In genomic region chr11:1437500-1437899, GRCh38 we compare ENCODE assay signal across 12 cellular contexts. TPM values are rescaled to one million over a fixed set of nuclear protein-coding genes. Genes with fewer than 3 reads are reported as not detected.
A peak's percentile ranks its signal among the peaks of the same experiment; 100 is the strongest.
DNase-seq lines count a peak whose midpoint lies in the region; ATAC-seq, FAIRE-seq and TF ChIP-seq lines count a peak whose summit lies in the region.
"Had no signal": no experiment of that assay in that cellular context is flagged by ENCODE, and none has a peak within 500 bp of the region (broad histone marks: within the 10 kb centered on the region; RNA-seq: fewer than 3 reads in every experiment).

No MANE protein-coding gene starts in this region.

- no peaks in the 10 kb centered on the region for H3K27me3 ChIP-seq in right atrium auricular region
- H3K27me3 ChIP-seq in astrocyte (ENCODE audit: insufficient read depth, low read length): no peaks in the 10 kb centered on the region
- H3K27me3 ChIP-seq in hepatocyte: no peaks in the 10 kb centered on the region
- peaks cover 42% of the 10 kb centered on the region for H3K27me3 ChIP-seq in upper lobe of right lung

- H3K27ac ChIP-seq in right atrium auricular region: no peak overlapping the region
- H3K27ac ChIP-seq in astrocyte (ENCODE audit: low read depth, low read length): no peak overlapping the region
- peak overlapping the region; percentile 83 for H3K27ac ChIP-seq in hepatocyte
- no peak overlapping the region for H3K27ac ChIP-seq in upper lobe of right lung
- H3K27ac ChIP-seq: esophagus squamous epithelium, neutrophil had no signal

- H3K9me3 Mint-ChIP-seq in astrocyte (ENCODE audit: unreplicated experiment): no peaks in the 10 kb centered on the region
- H3K9me3 Mint-ChIP-seq in activated CD4-positive, alpha-beta T cell treated with anti-CD3 and anti-CD28 coated beads, Interleukin-2, amount 10 ng/mL, durations not matched to agents 7 days and 5 days: no peaks in the 10 kb centered on the region

- H4K20me1 ChIP-seq in astrocyte (ENCODE audit: insufficient read depth, low read length): no peaks in the 10 kb centered on the region
- no peaks in the 10 kb centered on the region for H4K20me1 ChIP-seq in hepatocyte (ENCODE audit: insufficient read depth, poor library complexity, severe bottlenecking)

- H3K4me3 Mint-ChIP-seq in astrocyte (ENCODE audit: unreplicated experiment): no peak overlapping the region
- no peak overlapping the region for H3K4me3 Mint-ChIP-seq in activated CD4-positive, alpha-beta T cell treated with anti-CD3 and anti-CD28 coated beads, Interleukin-2, amount 10 ng/mL, durations not matched to agents 7 days and 5 days

- H3K79me2 ChIP-seq in astrocyte (ENCODE audit: insufficient read depth, low read length) (no peaks in the 10 kb centered on the region), hepatocyte (no peaks in the 10 kb centered on the region)

- peaks cover 2% of the 10 kb centered on the region for H3K4me1 Mint-ChIP-seq in astrocyte (ENCODE audit: low read depth, unreplicated experiment)
- no peaks in the 10 kb centered on the region for H3K4me1 Mint-ChIP-seq in activated CD4-positive, alpha-beta T cell treated with anti-CD3 and anti-CD28 coated beads, Interleukin-2, amount 10 ng/mL, durations not matched to agents 7 days and 5 days

- no peaks in the 10 kb centered on the region for H3K9me3 ChIP-seq in right atrium auricular region
- no peaks in the 10 kb centered on the region for H3K9me3 ChIP-seq in astrocyte (ENCODE audit: insufficient read depth, low read depth, low read length)
- H3K9me3 ChIP-seq in hepatocyte (ENCODE audit: low read depth): no peaks in the 10 kb centered on the region
- no peaks in the 10 kb centered on the region for H3K9me3 ChIP-seq in upper lobe of right lung
- H3K9me3 ChIP-seq: esophagus squamous epithelium, neutrophil had no signal

- no peak overlapping the region for H3K9ac ChIP-seq in astrocyte (ENCODE audit: low read length)

- no peaks in the 10 kb centered on the region for H3K36me3 Mint-ChIP-seq in astrocyte (ENCODE audit: low read depth, unreplicated experiment)
- no peaks in the 10 kb centered on the region for H3K36me3 Mint-ChIP-seq in activated CD4-positive, alpha-beta T cell treated with anti-CD3 and anti-CD28 coated beads, Interleukin-2, amount 10 ng/mL, durations not matched to agents 7 days and 5 days (ENCODE audit: low read depth)

- no peak for TF ChIP-seq CTCF in right atrium auricular region (IDR thresholded peaks at IDR 0.05)
- TF ChIP-seq CTCF in astrocyte (IDR thresholded peaks at IDR 0.05; ENCODE audit: insufficient read depth, low read depth, low read length): no peak
- TF ChIP-seq CTCF in hepatocyte (IDR thresholded peaks at IDR 0.05; ENCODE audit: poor library complexity): no peak
- no peak for TF ChIP-seq CTCF in upper lobe of right lung (IDR thresholded peaks at IDR 0.05)

- H3K4me1 ChIP-seq in right atrium auricular region (peaks cover 0 to 36% of the 10 kb centered on the region in 2 donors), astrocyte (ENCODE audit: insufficient read depth, low read length) (no peaks in the 10 kb centered on the region), hepatocyte (ENCODE audit: insufficient read depth) (peaks cover 29% of the 10 kb centered on the region), upper lobe of right lung (no peaks in the 10 kb centered on the region)

- no peaks in the 10 kb centered on the region for H3K27me3 Mint-ChIP-seq in astrocyte (ENCODE audit: low read depth, unreplicated experiment)
- H3K27me3 Mint-ChIP-seq in activated CD4-positive, alpha-beta T cell treated with anti-CD3 and anti-CD28 coated beads, Interleukin-2, amount 10 ng/mL, durations not matched to agents 7 days and 5 days: no peaks in the 10 kb centered on the region

- no peak overlapping the region for H3K4me3 ChIP-seq in right atrium auricular region
- no peak overlapping the region for H3K4me3 ChIP-seq in astrocyte (ENCODE audit: insufficient read depth, low read depth, low read length)
- no peak overlapping the region for H3K4me3 ChIP-seq in hepatocyte
- no peak overlapping the region for H3K4me3 ChIP-seq in upper lobe of right lung
- H3K4me3 ChIP-seq: esophagus squamous epithelium had no signal

- H3K27ac Mint-ChIP-seq in astrocyte (ENCODE audit: unreplicated experiment): no peak overlapping the region
- H3K27ac Mint-ChIP-seq in activated CD4-positive, alpha-beta T cell treated with anti-CD3 and anti-CD28 coated beads, Interleukin-2, amount 10 ng/mL, durations not matched to agents 7 days and 5 days: no peak overlapping the region

- no peaks in the 10 kb centered on the region for H3K36me3 ChIP-seq in right atrium auricular region
- no peaks in the 10 kb centered on the region for H3K36me3 ChIP-seq in astrocyte (ENCODE audit: insufficient read depth, low read length)
- H3K36me3 ChIP-seq in hepatocyte (replicated peaks; ENCODE audit: insufficient read depth, low read depth): no peaks in the 10 kb centered on the region
- no peaks in the 10 kb centered on the region for H3K36me3 ChIP-seq in upper lobe of right lung
- H3K36me3 ChIP-seq: esophagus squamous epithelium, neutrophil had no signal

- DNase-seq in Right ventricle myocardium inferior (ENCODE audit: missing footprints) (no peak), right atrium auricular region (ENCODE audit: low spot score) (no peak), astrocyte (ENCODE audit: low read depth) (peak; percentile 50), hepatocyte (ENCODE audit: low spot score) (peak; percentile 93), upper lobe of right lung (no peak)
- DNase-seq in activated CD4-positive, alpha-beta T cell treated with anti-CD3 and anti-CD28 coated beads, Interleukin-2, amount 50 U/mL, for 1 hour: no peak
- no peak for DNase-seq in activated effector memory CD4-positive, alpha-beta T cell treated with anti-CD3 and anti-CD28 coated beads, Interleukin-2, amount 50 U/mL, for 16 hours
- DNase-seq in activated CD4-positive, alpha-beta T cell treated with anti-CD3 and anti-CD28 coated beads, Interleukin-2, amount 10 ng/mL, durations not matched to agents 7 days and 5 days: no peak
- DNase-seq: esophagus squamous epithelium had no signal

- no peak for FAIRE-seq in astrocyte (lab: Jason Lieb, UNC)
- FAIRE-seq: bronchial epithelial cell, RCC 7860 had no signal

- CTCF ChIA-PET in activated CD4-positive, alpha-beta T cell treated with anti-CD3 and anti-CD28 coated beads, Interleukin-2, amount 10 ng/mL, durations not matched to agents 7 days and 5 days (lab: Charles Lee): no interaction called here

- ATAC-seq in Right ventricle myocardium inferior (peak; percentile 94), upper lobe of right lung (peak; percentile 47)

- H3K4me2 ChIP-seq in astrocyte (ENCODE audit: low read length) (no peak overlapping the region), hepatocyte (peak overlapping the region; percentile 65)

- intact Hi-C loops in Right ventricle myocardium inferior (cut with DNase I) (no loop called here), upper lobe of right lung (cut with DNase I) (no loop called here)

- POLR2A ChIA-PET in activated CD4-positive, alpha-beta T cell treated with anti-CD3 and anti-CD28 coated beads, Interleukin-2, amount 10 ng/mL, durations not matched to agents 7 days and 5 days (lab: Charles Lee): no interaction called here

- no peaks in the 10 kb centered on the region for H3K9me2 ChIP-seq in hepatocyte (replicated peaks; ENCODE audit: insufficient read depth)

- 34% methylated on average over 3 of the region's 6 CpGs for WGBS in hepatocyte (ENCODE audit: low lambda C conversion rate, missing lambda C conversion rate)

- H2AFZ ChIP-seq in astrocyte (ENCODE audit: low read depth, low read length): no peak overlapping the region
- no peak overlapping the region for H2AFZ ChIP-seq in hepatocyte

RNA-seq across cellular contexts. Expression of gene BRSK2, which starts 47.8 kb away (rescaled TPM):
- total RNA-seq in Right ventricle myocardium inferior: 1.4 TPM
- total RNA-seq in right atrium auricular region: under 1 TPM; 0.19 to 0.51 TPM
- 3.9 and 7.1 TPM in 2 replicates for total RNA-seq in astrocyte
- 4.7 and 6.8 TPM in 2 replicates for total RNA-seq in hepatocyte
- 13.6 and 15.1 TPM in 2 replicates for polyA plus RNA-seq in hepatocyte
- 0.26 TPM for total RNA-seq in upper lobe of right lung
- not detected for total RNA-seq in activated CD4-positive, alpha-beta T cell treated with anti-CD3 and anti-CD28 coated beads, Interleukin-2, amount 10 ng/mL, durations not matched to agents 7 days and 5 days
- total RNA-seq: bronchial epithelial cell had no signal

RNA-seq across cellular contexts. Expression of gene MOB2, which starts 49.1 kb away (rescaled TPM):
- 48.7 TPM for total RNA-seq in Right ventricle myocardium inferior
- total RNA-seq in right atrium auricular region: 10 to 100 TPM; 22.0 to 27.9 TPM
- 26.4 and 28.9 TPM in 2 replicates for total RNA-seq in astrocyte
- 12.5 and 18.5 TPM in 2 replicates for total RNA-seq in hepatocyte
- polyA plus RNA-seq in hepatocyte: 37.5 and 48.2 TPM in 2 replicates
- total RNA-seq in upper lobe of right lung: 58.9 TPM
- total RNA-seq in activated CD4-positive, alpha-beta T cell treated with anti-CD3 and anti-CD28 coated beads, Interleukin-2, amount 10 ng/mL, durations not matched to agents 7 days and 5 days: 10 to 100 TPM; 45.1 to 45.4 TPM

Comparison
In these comparisons a context has a peak if more than half of its experiments do, and no peak if none do; other contexts are left out.
1. DNase-seq: peak in astrocyte (single experiment) and hepatocyte (single experiment); none in Right ventricle myocardium inferior (single experiment), right atrium auricular region (single experiment), upper lobe of right lung (single experiment), activated CD4-positive, alpha-beta T cell treated with anti-CD3 and anti-CD28 coated beads, Interleukin-2, amount 50 U/mL, for 1 hour (single experiment), activated effector memory CD4-positive, alpha-beta T cell treated with anti-CD3 and anti-CD28 coated beads, Interleukin-2, amount 50 U/mL, for 16 hours (single experiment) and activated CD4-positive, alpha-beta T cell treated with anti-CD3 and anti-CD28 coated beads, Interleukin-2, amount 10 ng/mL, durations not matched to agents 7 days and 5 days (single experiment).